8 cellular contexts compared by ENCODE assay signal in the genomic region with DNA sequence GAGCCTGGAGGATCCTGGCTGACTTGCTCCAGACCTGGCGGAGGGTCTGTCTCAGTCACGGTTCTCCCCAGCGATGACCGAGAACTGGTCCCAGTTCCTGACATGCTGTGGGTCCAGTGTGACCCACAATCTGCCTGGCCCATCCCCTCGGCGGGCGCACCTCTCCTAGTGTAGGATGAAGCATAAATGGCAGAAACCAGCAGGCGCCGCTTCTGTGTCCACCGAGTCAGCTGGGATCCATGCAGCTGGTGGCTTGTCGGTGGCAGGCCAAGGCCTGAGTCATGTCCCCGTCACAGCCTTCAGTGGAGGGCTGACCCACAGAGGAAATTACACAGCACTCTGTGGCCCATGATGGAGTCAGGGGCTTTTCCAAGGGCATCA. TPM values are rescaled to one million over a fixed set of nuclear protein-coding genes. Genes with fewer than 3 reads are reported as not detected.
DNase-seq lines count a peak whose midpoint lies in the region; ATAC-seq and TF ChIP-seq lines count a peak whose summit lies in the region.

No MANE protein-coding gene starts in this region.

- H3K4me1 Mint-ChIP-seq in chondrocyte (ENCODE audit: low read depth): peaks cover 62% of the 10 kb centered on the region

- H3K4me1 ChIP-seq in aorta (ENCODE audit: control insufficient read depth in 1 of 2, insufficient read depth in 2 of 2, low read length in 2 of 2): no peaks in the 10 kb centered on the region

- intact Hi-C loops in Right ventricle myocardium inferior (cut with DNase I): no loop called here
- intact Hi-C loops in cardiac septum (cut with DNase I): no loop called here
- intact Hi-C loops in aorta (cut with DNase I): no loop called here

- TF ChIP-seq CTCF in chondrocyte (IDR thresholded peaks at IDR 0.05): no peak

- H3K36me3 Mint-ChIP-seq in chondrocyte (ENCODE audit: low read depth): no peaks in the 10 kb centered on the region

- H3K36me3 ChIP-seq in aorta (ENCODE audit: control insufficient read depth in 1 of 2, insufficient read depth in 2 of 2, low read length in 1 of 2): no peaks in the 10 kb centered on the region

- H3K4me3 ChIP-seq in aorta (ENCODE audit: low read length in 2 of 2): no peak overlapping the region

- peak; percentile 22 for ATAC-seq in Right ventricle myocardium inferior
- ATAC-seq in aorta (ENCODE audit: low FRiP score): peak; percentile 16
- ATAC-seq in HG03139 (IDR thresholded peaks at IDR 0.05; ENCODE audit: unreplicated experiment): no peak

- peaks cover 2% of the 10 kb centered on the region for H3K9me3 Mint-ChIP-seq in chondrocyte (ENCODE audit: low read depth)

- DNase-seq in Right ventricle myocardium inferior (ENCODE audit: missing footprints) (peak; percentile 74), cardiac septum (ENCODE audit: low spot score) (no peak), chondrocyte (ENCODE audit: low spot score) (no peak), myocyte (ENCODE audit: low read depth) (peak; percentile 80), aorta (peak; percentile 85), NCI-H1930 (lab: John Stamatoyannopoulos, UW) (no peak), T-helper 9 cell (no peak)

- 81 to 83% methylated on average over 12 of the region's 12 CpGs for WGBS in aorta, 2 donors

- H3K27ac ChIP-seq in aorta (ENCODE audit: low read depth in 1 of 2, low read length in 2 of 2): peak overlapping the region in 1 of 2 donors; percentile 34

- H3K4me3 Mint-ChIP-seq in chondrocyte (ENCODE audit: unreplicated experiment): no peak overlapping the region

- H3K27ac Mint-ChIP-seq in chondrocyte (ENCODE audit: unreplicated experiment): peak overlapping the region; percentile 82

- no peaks in the 10 kb centered on the region for H3K27me3 Mint-ChIP-seq in chondrocyte (ENCODE audit: low read depth)

- no peaks in the 10 kb centered on the region for H3K9me3 ChIP-seq in aorta (ENCODE audit: control insufficient read depth, low read length)

- no peaks in the 10 kb centered on the region for H3K27me3 ChIP-seq in aorta (ENCODE audit: control insufficient read depth in 1 of 2, insufficient read depth in 2 of 2, low read length in 1 of 2)

RNA-seq across cellular contexts. Expression of a gene that starts 38.5 kb away (rescaled TPM):
- total RNA-seq in Right ventricle myocardium inferior: 83.0 TPM
- 42.7 TPM for total RNA-seq in cardiac septum
- 41.0 to 53.5 TPM (median 42.2 TPM) in 3 replicates for total RNA-seq in chondrocyte
- total RNA-seq in myocyte: 54.0 and 58.7 TPM in 2 replicates
- polyA plus RNA-seq in myocyte (2012): 15.1 TPM
- 100 to 1,000 TPM; 126 to 186 TPM for total RNA-seq in aorta
- 10 to 100 TPM; 83.0 to 97.1 TPM for polyA plus RNA-seq in aorta

Comparison
In these comparisons a context has a peak if more than half of its experiments do, and no peak if none do; other contexts are left out.
1. DNase-seq: peak in Right ventricle myocardium inferior (single experiment), myocyte (single experiment) and aorta (2 of 2); none in cardiac septum (single experiment), chondrocyte (single experiment), NCI-H1930 (0 of 2) and T-helper 9 cell (single experiment).